16 cellular contexts compared by ENCODE assay signal in the genomic region with DNA sequence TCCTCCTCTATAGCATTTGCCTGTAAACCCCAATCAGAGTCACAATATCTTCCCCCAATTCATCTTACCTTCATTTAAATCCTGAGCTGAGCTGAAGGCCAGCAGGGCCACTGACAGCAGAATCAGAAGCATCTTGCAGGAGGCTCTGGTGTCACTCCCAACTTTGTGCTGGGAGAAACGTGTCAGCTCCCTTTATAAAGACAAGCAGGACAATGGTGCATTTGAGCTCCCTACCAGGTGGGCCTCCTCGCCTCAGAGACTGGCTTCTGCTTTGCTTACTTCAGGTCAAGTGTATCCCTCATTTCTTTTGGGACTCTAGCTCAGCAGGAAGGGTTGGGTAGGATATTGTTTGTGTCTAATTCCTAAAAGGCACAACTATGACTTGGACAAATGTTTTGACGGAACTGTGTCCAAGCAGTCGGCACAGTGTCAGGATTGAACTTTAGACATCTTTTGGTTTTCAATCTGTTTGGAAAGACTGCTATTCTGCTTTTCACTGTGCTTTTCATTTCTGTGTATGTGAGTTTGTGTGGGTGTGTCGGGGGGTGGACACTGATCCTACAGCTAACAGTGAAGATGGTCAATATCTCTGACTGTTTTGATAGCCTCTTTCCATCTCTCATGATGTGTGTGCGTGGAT. TPM values are rescaled to one million over a fixed set of nuclear protein-coding genes. Genes with fewer than 3 reads are reported as not detected.
DNase-seq lines count a peak whose midpoint lies in the region; TF ChIP-seq lines count a peak whose summit lies in the region.
"Had no signal": no experiment of that assay in that cellular context is flagged by ENCODE, and none has a peak within 500 bp of the region (broad histone marks: within the 10 kb centered on the region; RNA-seq: fewer than 3 reads in every experiment).

A gene (minus strand): TSS at position 170 of the 640 bp plus-strand sequence. CDS start 38 bp downstream, at position 132.

- in situ Hi-C loops in mammary epithelial cell (cut with MboI; ENCODE audit: low sequenced_read_pairs in 2 of 2) = no loop called here

- H3K36me3 Mint-ChIP-seq in activated CD4-positive, alpha-beta T cell treated with anti-CD3 and anti-CD28 coated beads, Interleukin-2, amount 10 ng/mL, durations not matched to agents 7 days and 5 days (ENCODE audit: low read depth) = peaks cover 7% of the 10 kb centered on the region

- no peak for TF ChIP-seq CTCF in mammary epithelial cell (conservative IDR thresholded peaks at IDR 0.05 in 1 of 2, IDR thresholded peaks at IDR 0.05 in 1 of 2; ENCODE audit: extremely low read depth in 1 of 2, insufficient read depth in 1 of 2, low read depth in 1 of 2, low read length in 2 of 2)
- no peak for TF ChIP-seq CTCF in thyroid gland (IDR thresholded peaks at IDR 0.05)
- TF ChIP-seq CTCF in right atrium auricular region (IDR thresholded peaks at IDR 0.05) = no peak

- POLR2A ChIA-PET in activated CD4-positive, alpha-beta T cell treated with anti-CD3 and anti-CD28 coated beads, Interleukin-2, amount 10 ng/mL, durations not matched to agents 7 days and 5 days (lab: Charles Lee) = no interaction called here

- no peak within 1 kb of the TSS for H2AFZ ChIP-seq in mammary epithelial cell (ENCODE audit: low read depth, low read length)

- H3K27me3 Mint-ChIP-seq in activated CD4-positive, alpha-beta T cell treated with anti-CD3 and anti-CD28 coated beads, Interleukin-2, amount 10 ng/mL, durations not matched to agents 7 days and 5 days = no peaks in the 10 kb centered on the region
- H3K27me3 Mint-ChIP-seq: stimulated activated naive CD8-positive, alpha-beta T cell treated with anti-CD3 and anti-CD28 coated beads, Interleukin-15, Interleukin-2, amounts not matched to agents 100 ng/mL and 50 ng/mL, for 24 hours had no signal

- no peaks in the 10 kb centered on the region for H3K4me1 ChIP-seq in mammary epithelial cell (ENCODE audit: insufficient read depth, low read length)
- H3K4me1 ChIP-seq in thyroid gland = no peaks in the 10 kb centered on the region
- H3K4me1 ChIP-seq in right atrium auricular region = no peaks in the 10 kb centered on the region
- H3K4me1 ChIP-seq: A549 had no signal

- no peak within 1 kb of the TSS for H3K27ac Mint-ChIP-seq in activated CD4-positive, alpha-beta T cell treated with anti-CD3 and anti-CD28 coated beads, Interleukin-2, amount 10 ng/mL, durations not matched to agents 7 days and 5 days
- H3K27ac Mint-ChIP-seq: stimulated activated naive CD8-positive, alpha-beta T cell treated with anti-CD3 and anti-CD28 coated beads, Interleukin-15, Interleukin-2, amounts not matched to agents 100 ng/mL and 50 ng/mL, for 24 hours had no signal

- H3K4me3 ChIP-seq in mammary epithelial cell (replicated peaks in 1 of 3; ENCODE audit: insufficient read depth in 1 of 3, low read depth in 2 of 3, low read length in 3 of 3) (no peak within 1 kb of the TSS), thyroid gland (replicated peaks in 1 of 3) (no peak within 1 kb of the TSS), right atrium auricular region (no peak within 1 kb of the TSS)
- H3K4me3 ChIP-seq: A549 had no signal

- CTCF ChIA-PET in activated CD4-positive, alpha-beta T cell treated with anti-CD3 and anti-CD28 coated beads, Interleukin-2, amount 10 ng/mL, durations not matched to agents 7 days and 5 days (lab: Charles Lee) = interaction anchor here (1.1 kb wide), 1 partner anchor 12 kb away, joined by 3 read pairs; no protein-coding TSS in a partner anchor
- CTCF ChIA-PET in mammary epithelial cell (lab: Charles Lee; ENCODE audit: low non-redundant PET) = no interaction called here

- no peaks in the 10 kb centered on the region for H3K36me3 ChIP-seq in mammary epithelial cell (ENCODE audit: insufficient read depth, low read length)
- H3K36me3 ChIP-seq in thyroid gland = no peaks in the 10 kb centered on the region
- H3K36me3 ChIP-seq in right atrium auricular region = no peaks in the 10 kb centered on the region
- H3K36me3 ChIP-seq: neutrophil had no signal

- no peaks in the 10 kb centered on the region for H3K4me1 Mint-ChIP-seq in activated CD4-positive, alpha-beta T cell treated with anti-CD3 and anti-CD28 coated beads, Interleukin-2, amount 10 ng/mL, durations not matched to agents 7 days and 5 days

- no peaks in the 10 kb centered on the region for H3K79me2 ChIP-seq in mammary epithelial cell (ENCODE audit: insufficient read depth, low read length)

- no peak within 1 kb of the TSS for H3K4me2 ChIP-seq in mammary epithelial cell (ENCODE audit: insufficient read depth, low read depth, low read length)
- H3K4me2 ChIP-seq: A549 had no signal

- H3K9ac ChIP-seq in mammary epithelial cell (ENCODE audit: insufficient read depth, low read length) = no peak within 1 kb of the TSS

- 95% methylated on average over 6 of the region's 6 CpGs for WGBS in mammary epithelial cell (ENCODE audit: low coverage, missing lambda C conversion rate)
- WGBS in thyroid gland, 2 donors = 90% methylated on average over 6 of the region's 6 CpGs

- no peak within 1 kb of the TSS for H3K4me3 Mint-ChIP-seq in activated CD4-positive, alpha-beta T cell treated with anti-CD3 and anti-CD28 coated beads, Interleukin-2, amount 10 ng/mL, durations not matched to agents 7 days and 5 days
- H3K4me3 Mint-ChIP-seq: stimulated activated naive CD8-positive, alpha-beta T cell treated with anti-CD3 and anti-CD28 coated beads, Interleukin-15, Interleukin-2, amounts not matched to agents 100 ng/mL and 50 ng/mL, for 24 hours had no signal

- H3K27ac ChIP-seq in mammary epithelial cell (ENCODE audit: insufficient read depth, low read depth, low read length) (no peak within 1 kb of the TSS), thyroid gland (no peak within 1 kb of the TSS), right atrium auricular region (no peak within 1 kb of the TSS)
- H3K27ac ChIP-seq: A549, neutrophil had no signal

- no peak for TF ChIP-seq POLR2A in thyroid gland (IDR thresholded peaks at IDR 0.05)

- H3K27me3 ChIP-seq in mammary epithelial cell (ENCODE audit: insufficient read depth, low read length) = no peaks in the 10 kb centered on the region
- no peaks in the 10 kb centered on the region for H3K27me3 ChIP-seq in thyroid gland
- no peaks in the 10 kb centered on the region for H3K27me3 ChIP-seq in right atrium auricular region
- H3K27me3 ChIP-seq: neutrophil had no signal

- H3K9me3 ChIP-seq in mammary epithelial cell (replicated peaks; ENCODE audit: insufficient read depth, low read length) (no peaks in the 10 kb centered on the region), thyroid gland (no peaks in the 10 kb centered on the region), right atrium auricular region (no peaks in the 10 kb centered on the region)
- H3K9me3 ChIP-seq: A549, neutrophil had no signal

- dilution Hi-C loops in mammary epithelial cell (cut with HindIII; ENCODE audit: low sequenced_read_pairs) = no loop called here

- no TSS peak for BruUV-seq in mammary epithelial cell (replicated peaks; lab: Mats Ljungman, UMichigan)

- intact Hi-C loops in mammary epithelial cell (cut with micrococcal nuclease) = no loop called here
- intact Hi-C loops in thyroid gland (cut with DNase I) = no loop called here

- H4K20me1 ChIP-seq in mammary epithelial cell (ENCODE audit: insufficient read depth, low read length) = no peaks in the 10 kb centered on the region

- no peaks in the 10 kb centered on the region for H3K9me3 Mint-ChIP-seq in activated CD4-positive, alpha-beta T cell treated with anti-CD3 and anti-CD28 coated beads, Interleukin-2, amount 10 ng/mL, durations not matched to agents 7 days and 5 days
- H3K9me3 Mint-ChIP-seq: stimulated activated naive CD8-positive, alpha-beta T cell treated with anti-CD3 and anti-CD28 coated beads, Interleukin-15, Interleukin-2, amounts not matched to agents 100 ng/mL and 50 ng/mL, for 24 hours had no signal

- DNase-seq in activated CD4-positive, alpha-beta T cell treated with anti-CD3 and anti-CD28 coated beads, Interleukin-2, amount 10 ng/mL, durations not matched to agents 7 days and 5 days = no peak
- DNase-seq in activated CD4-positive, alpha-beta T cell treated with anti-CD3 and anti-CD28 coated beads, Interleukin-2, amount 50 U/mL, for 4 hours = no peak
- no peak for DNase-seq in mammary epithelial cell
- DNase-seq in mucosa of gallbladder (ENCODE audit: low spot score) = no peak
- no peak for DNase-seq in thyroid gland
- DNase-seq in nucleus accumbens (lab: John Stamatoyannopoulos, UW) = no peak
- no peak for DNase-seq in retina
- DNase-seq in right atrium auricular region (ENCODE audit: low spot score) = no peak
- DNase-seq: activated T-cell treated with anti-CD3 and anti-CD28 coated beads, Interleukin-2, amount 50 U/mL, for 1 hour; DMS 273 treated with DMSO at 0.1 percent for 48 hours; kidney; NCI-H1048; stimulated activated CD4-positive, alpha-beta T cell treated with anti-CD3 and anti-CD28 coated beads, Interleukin-4, amount 100 ng/mL, for 1 hour had no signal

RNA-seq across cellular contexts. Expression of the gene that starts here (rescaled TPM):
- 10 to 100 TPM; 21.7 to 24.5 TPM for total RNA-seq in activated CD4-positive, alpha-beta T cell treated with anti-CD3 and anti-CD28 coated beads, Interleukin-2, amount 10 ng/mL, durations not matched to agents 7 days and 5 days
- 10 to 100 TPM; 13.2 to 27.3 TPM for total RNA-seq in mammary epithelial cell
- polyA plus RNA-seq in mammary epithelial cell = 1.3 TPM
- polyA minus RNA-seq in mammary epithelial cell = not detected
- 13.8 TPM for total RNA-seq in mucosa of gallbladder
- 10 to 100 TPM; 35.5 to 78.8 (median 62.1) TPM for total RNA-seq in thyroid gland
- total RNA-seq in right atrium auricular region = 10 to 100 TPM in 1 of 2 donors, 1 to 10 TPM in 1; 9.2 to 13.1 TPM
